ENCODE assay signal across 8 cellular contexts in genomic region chr10:87093461-87094372, GRCh38. TPM values are rescaled to one million over a fixed set of nuclear protein-coding genes. Genes with fewer than 3 reads are reported as not detected.
A peak's percentile ranks its signal among the peaks of the same experiment; 100 is the strongest.
DNase-seq lines count a peak whose midpoint lies in the region; ATAC-seq and TF ChIP-seq lines count a peak whose summit lies in the region.

No MANE protein-coding gene starts in this region.

- H3K27me3 ChIP-seq in muscle layer of colon (ENCODE audit: control insufficient read depth in 1 of 2, insufficient read depth in 2 of 2, low read length in 2 of 2), result no peaks in the 10 kb centered on the region

- peak; percentile 25 for ATAC-seq in HG02870 (IDR thresholded peaks at IDR 0.05; ENCODE audit: unreplicated experiment)

- peak overlapping the region; percentile 95 for H3K27ac ChIP-seq in muscle layer of colon (ENCODE audit: low read depth, low read length)

- H3K9me3 ChIP-seq in muscle layer of colon (ENCODE audit: low read length), result no peaks in the 10 kb centered on the region

- no peaks in the 10 kb centered on the region for H3K36me3 ChIP-seq in muscle layer of colon (ENCODE audit: insufficient read depth, low read length)

- H3K4me3 ChIP-seq in epithelial cell of proximal tubule (ENCODE audit: low read depth, low read length) (peak overlapping the region; percentile 67), muscle layer of colon (ENCODE audit: low read depth in 1 of 2, low read length in 2 of 2) (peak overlapping the region; percentile 72 to 78)

- DNase-seq in SHP77 (lab: John Stamatoyannopoulos, UW), result peak; percentile 4 to 19
- no peak for DNase-seq in SHP77 treated with DMSO at 0.1 percent for 48 hours (lab: John Stamatoyannopoulos, UW)
- peak; percentile 68 for DNase-seq in NCI-H82 (lab: John Stamatoyannopoulos, UW)
- peak; percentile 69 for DNase-seq in activated T-cell treated with anti-CD3 and anti-CD28 coated beads for 48 hours (ENCODE audit: low read depth)
- no peak for DNase-seq in epithelial cell of proximal tubule (ENCODE audit: low read depth)
- peak; percentile 84 for DNase-seq in stimulated activated CD8-positive, alpha-beta memory T cell treated with anti-CD3 and anti-CD28 coated beads, Interleukin-4, amount 100 ng/mL, for 48 hours

- H3K4me1 ChIP-seq in muscle layer of colon (ENCODE audit: insufficient read depth, low read length), result peaks cover 26% of the 10 kb centered on the region

- no peak for TF ChIP-seq CTCF in epithelial cell of proximal tubule (conservative IDR thresholded peaks at IDR 0.05; ENCODE audit: low read depth, low read length)

- peak overlapping the region; percentile 27 for H3K9ac ChIP-seq in muscle layer of colon (ENCODE audit: low read length)

RNA-seq across cellular contexts. Expression of gene GLUD1, which starts 0.9 kb away (rescaled TPM):
- 145 and 155 TPM in 2 replicates for total RNA-seq in epithelial cell of proximal tubule

RNA-seq across cellular contexts. Expression of gene SHLD2, which starts 1.3 kb away (rescaled TPM):
- 14.3 and 36.0 TPM in 2 replicates for total RNA-seq in epithelial cell of proximal tubule

Comparison
In these comparisons a context has a peak if more than half of its experiments do, and no peak if none do; other contexts are left out.
1. DNase-seq: peak in SHP77 (2 of 2), NCI-H82 (single experiment), activated T-cell treated with anti-CD3 and anti-CD28 coated beads for 48 hours (single experiment) and stimulated activated CD8-positive, alpha-beta memory T cell treated with anti-CD3 and anti-CD28 coated beads, Interleukin-4, amount 100 ng/mL, for 48 hours (single experiment); none in SHP77 treated with DMSO at 0.1 percent for 48 hours (single experiment) and epithelial cell of proximal tubule (single experiment).